ENCODE assay signal across 20 cellular contexts in the genomic region with DNA sequence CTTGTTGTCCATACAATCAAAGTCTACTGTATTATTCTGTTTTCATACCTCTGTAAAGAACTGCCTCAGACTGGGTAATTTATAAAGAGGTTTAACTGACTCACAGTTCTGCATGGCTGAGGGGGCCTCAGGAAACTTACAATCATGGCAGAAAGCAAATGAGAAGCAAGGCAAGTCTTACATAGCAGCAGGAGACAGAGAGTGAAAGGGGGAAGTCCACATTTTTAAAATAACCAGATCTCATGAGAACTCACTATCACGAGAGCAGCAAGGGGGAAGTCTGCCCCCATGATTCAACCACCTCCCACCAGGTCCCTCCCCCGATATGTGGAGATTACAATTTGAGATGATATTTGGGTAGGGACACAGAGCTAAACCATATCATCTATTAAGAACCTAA.
"Had no signal": no experiment of that assay in that cellular context is flagged by ENCODE, and none has a peak within 500 bp of the region (broad histone marks: within the 10 kb centered on the region; RNA-seq: fewer than 3 reads in every experiment).

No MANE protein-coding gene starts in this region.

- H3K36me3 Mint-ChIP-seq: neural progenitor cell, type B pancreatic cell had no signal

- H3K27me3 Mint-ChIP-seq: dendritic cell treated with granulocyte-macrophage colony-stimulating factor and Interleukin-4, amounts not matched to agents 40 ng/mL and 50 ng/mL, for 4 days; naive thymus-derived CD4-positive, alpha-beta T cell; stimulated activated naive B cell treated with anti-CD40 and anti-IgM and Interleukin-4, amounts not matched to agents 10 μg/mL and 1 μg/mL and 100 μg/mL, for 72 hours; type B pancreatic cell had no signal

- H3K27ac Mint-ChIP-seq: dendritic cell treated with granulocyte-macrophage colony-stimulating factor and Interleukin-4, amounts not matched to agents 40 ng/mL and 50 ng/mL, for 4 days; mesothelial cell of epicardium; naive thymus-derived CD4-positive, alpha-beta T cell; nephron; neural progenitor cell; stimulated activated naive B cell treated with anti-CD40 and anti-IgM and Interleukin-4, amounts not matched to agents 10 μg/mL and 1 μg/mL and 100 μg/mL, for 72 hours; type B pancreatic cell had no signal

- H3K9me3 Mint-ChIP-seq: neural progenitor cell had no signal

- H3K4me1 Mint-ChIP-seq: neural progenitor cell had no signal

- H3K4me3 Mint-ChIP-seq: dendritic cell treated with granulocyte-macrophage colony-stimulating factor and Interleukin-4, amounts not matched to agents 40 ng/mL and 50 ng/mL, for 4 days; mesothelial cell of epicardium; naive thymus-derived CD4-positive, alpha-beta T cell; nephron; neural progenitor cell; stimulated activated naive B cell treated with anti-CD40 and anti-IgM and Interleukin-4, amounts not matched to agents 10 μg/mL and 1 μg/mL and 100 μg/mL, for 72 hours; type B pancreatic cell had no signal

- ATAC-seq: foreskin keratinocyte; gastroesophageal sphincter; heart left ventricle; left lobe of liver; mucosa of descending colon; naive thymus-derived CD4-positive, alpha-beta T cell; sciatic nerve; stimulated activated naive B cell treated with anti-CD40 and anti-IgM and Interleukin-4, amounts not matched to agents 10 μg/mL and 1 μg/mL and 100 μg/mL, for 72 hours had no signal

- DNase-seq: colonic mucosa; effector memory CD4-positive, alpha-beta T cell; foreskin keratinocyte; heart left ventricle; kidney; mesenchymal stem cell; mucosa of descending colon; naive thymus-derived CD4-positive, alpha-beta T cell; stimulated activated CD4-positive, alpha-beta T cell treated with anti-CD3 and anti-CD28 coated beads, Interleukin-2, amount 100 ng/mL, for 24 hours; stimulated activated naive B cell treated with anti-CD40 and anti-IgM and Interleukin-4, amounts not matched to agents 10 μg/mL and 1 μg/mL and 100 μg/mL, for 72 hours; stomach; tibial artery had no signal
